Comparison of ENCODE assay signal across 3 cellular contexts in genomic region chr21:5133824-5134223, GRCh38.
A peak's percentile ranks its signal among the peaks of the same experiment; 100 is the strongest.
DNase-seq lines count a peak whose midpoint lies in the region; ATAC-seq, FAIRE-seq and TF ChIP-seq lines count a peak whose summit lies in the region.
"Not testable (repeated sequence)": the region's sequence is repeated elsewhere in the genome, so short reads cannot be mapped to it uniquely, and the experiment has no call there.

No MANE protein-coding gene starts in this region.

- intact Hi-C loops in GM12878 (cut with micrococcal nuclease; ENCODE audit: unreplicated experiment); right lobe of liver (cut with DNase I): not testable (repeated sequence)

- TF ChIP-seq POLR2A in GM12878 (IDR thresholded peaks at IDR 0.05; ENCODE audit: low read depth, low read length); right lobe of liver (IDR thresholded peaks at IDR 0.05): not testable (repeated sequence)

- POLR2A ChIA-PET in GM12878 (lab: Charles Lee) = not testable (repeated sequence)

- SMC1A ChIA-PET in GM12878 (lab: Charles Lee; ENCODE audit: uncharacterized antibody, unreplicated experiment) = not testable (repeated sequence)

- not testable (repeated sequence) for DNase-seq in GM12878 (ENCODE audit: low read depth, low spot score); left lobe of liver (ENCODE audit: low spot score); right lobe of liver

- not testable (repeated sequence) for TF ChIP-seq CTCF in GM12878 (IDR thresholded peaks at IDR 0.05 in 2 of 3, conservative IDR thresholded peaks at IDR 0.05 in 1 of 3; ENCODE audit: control insufficient read depth in 2 of 3, extremely low read depth in 1 of 3, insufficient read depth in 1 of 3, low read depth in 3 of 3, low read length in 3 of 3); right lobe of liver (IDR thresholded peaks at IDR 0.05)

- not testable (repeated sequence) for H3K4me1 ChIP-seq in GM12878 (ENCODE audit: control insufficient read depth, insufficient read depth, low read length); right lobe of liver

- not testable (repeated sequence) for H3K9me3 ChIP-seq in GM12878 (replicated peaks; ENCODE audit: control insufficient read depth, insufficient read depth, low read length); right lobe of liver

- not testable (repeated sequence) for H3K4me3 ChIP-seq in GM12878, right lobe of liver

- TSS peak; percentile 64 for BruUV-seq in GM12878 (replicated peaks; lab: Mats Ljungman, UMichigan)

- WGBS in GM12878 (ENCODE audit: insufficient coverage, insufficient replicate concordance, low lambda C conversion rate, missing lambda C conversion rate) = no CpG with 5 or more reads among the region's 19 CpGs
- no CpG with 5 or more reads among the region's 19 CpGs for WGBS in right lobe of liver (ENCODE audit: insufficient coverage, low coverage, low lambda C conversion rate, missing lambda C conversion rate)

- FAIRE-seq in GM12878 (lab: Jason Lieb, UNC) = not testable (repeated sequence)

- in situ Hi-C loops in GM12878 (cut with MboI) = not testable (repeated sequence)

- RAD21 ChIA-PET in GM12878 (lab: Charles Lee; ENCODE audit: unreplicated experiment) = not testable (repeated sequence)

- H3K27me3 ChIP-seq in GM12878 (replicated peaks in 1 of 2; ENCODE audit: control insufficient read depth in 2 of 2, insufficient read depth in 2 of 2, low read length in 1 of 2); right lobe of liver: not testable (repeated sequence)

- not testable (repeated sequence) for ATAC-seq in GM12878
- peak; percentile 78 for ATAC-seq in left lobe of liver
- peak in 3 of 4 donors; percentile 16 to 70 (median 68) for ATAC-seq in right lobe of liver

- not testable (repeated sequence) for TF ChIP-seq RAD21 in GM12878 (IDR thresholded peaks at IDR 0.05; ENCODE audit: insufficient read depth, low read depth, low read length)

- H2AFZ ChIP-seq in GM12878 (ENCODE audit: control insufficient read depth, low read depth, low read length) = not testable (repeated sequence)

- not testable (repeated sequence) for H3K27ac ChIP-seq in GM12878 (ENCODE audit: control insufficient read depth, insufficient read depth); right lobe of liver

- H3K79me2 ChIP-seq in GM12878 (ENCODE audit: control insufficient read depth, insufficient read depth, low read length) = not testable (repeated sequence)

- TF ChIP-seq EP300 in GM12878 (IDR thresholded peaks at IDR 0.05; ENCODE audit: borderline replicate concordance in 1 of 2, control insufficient read depth in 1 of 2, low read depth in 2 of 2, low read length in 2 of 2) = not testable (repeated sequence)

- H3K36me3 ChIP-seq in GM12878 (ENCODE audit: control insufficient read depth in 2 of 2, insufficient read depth in 2 of 2, low read length in 1 of 2); right lobe of liver: not testable (repeated sequence)

- CTCF ChIA-PET in GM12878 (lab: Yijun Ruan, JAX) = not testable (repeated sequence)

- H3K9ac ChIP-seq in GM12878 (ENCODE audit: control insufficient read depth, insufficient read depth, low read length) = not testable (repeated sequence)

- H3K4me2 ChIP-seq in GM12878 (ENCODE audit: control insufficient read depth, insufficient read depth) = not testable (repeated sequence)

- H4K20me1 ChIP-seq in GM12878 (ENCODE audit: control insufficient read depth, insufficient read depth) = not testable (repeated sequence)
